In the genomic region with DNA sequence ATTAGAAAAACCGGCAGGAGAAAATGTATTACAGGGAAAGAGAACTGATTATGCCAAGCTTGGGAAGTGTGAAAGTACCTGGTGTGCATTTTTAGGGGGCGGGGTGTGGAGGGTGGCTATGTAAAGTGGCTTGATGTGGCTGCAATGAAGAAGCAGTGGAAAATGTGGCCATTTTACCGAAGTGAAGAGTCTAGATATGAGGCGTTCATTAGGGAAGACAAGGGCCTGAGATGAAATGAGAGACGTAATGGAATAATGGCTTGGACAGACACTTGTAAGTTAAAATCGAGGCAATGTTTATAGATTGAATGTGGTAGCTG, we compare ENCODE assay signal across 8 cellular contexts. TPM values are rescaled to one million over a fixed set of nuclear protein-coding genes. Genes with fewer than 3 reads are reported as not detected.
DNase-seq lines count a peak whose midpoint lies in the region; ATAC-seq, FAIRE-seq and TF ChIP-seq lines count a peak whose summit lies in the region.

No MANE protein-coding gene starts in this region.

- H3K36me3 ChIP-seq in GM12878 (ENCODE audit: control insufficient read depth in 2 of 2, insufficient read depth in 2 of 2, low read length in 1 of 2) (no peaks in the 10 kb centered on the region; a peak in 1 of 4 replicates), right lobe of liver (no peaks in the 10 kb centered on the region)

- no peak for TF ChIP-seq RAD21 in GM12878 (IDR thresholded peaks at IDR 0.05; ENCODE audit: insufficient read depth, low read depth, low read length)

- SMC1A ChIA-PET in GM12878 (lab: Charles Lee; ENCODE audit: uncharacterized antibody, unreplicated experiment) = interaction anchor here (1.6 to 2.0 kb wide), 2 partner anchors 11 to 21 kb away, joined by 4 to 5 read pairs; no protein-coding TSS in a partner anchor

- H3K36me3 Mint-ChIP-seq in stimulated activated effector memory CD8-positive, alpha-beta T cell treated with anti-CD3 and anti-CD28 coated beads, Interleukin-12 subunit alpha, Interleukin-12 subunit beta, amount 100 ng/mL, for 72 hours = peaks cover 18% of the 10 kb centered on the region

- H2AFZ ChIP-seq in GM12878 (ENCODE audit: control insufficient read depth, low read depth, low read length) = peak overlapping the region; percentile 83

- WGBS in GM12878 (ENCODE audit: insufficient coverage, insufficient replicate concordance, low lambda C conversion rate, missing lambda C conversion rate) = 0% methylated on average over 6 of the region's 6 CpGs
- 5% methylated on average over 6 of the region's 6 CpGs for WGBS in right lobe of liver (ENCODE audit: insufficient coverage, low coverage, low lambda C conversion rate, missing lambda C conversion rate)

- H3K27ac Mint-ChIP-seq in stimulated activated effector memory CD8-positive, alpha-beta T cell treated with anti-CD3 and anti-CD28 coated beads, Interleukin-12 subunit alpha, Interleukin-12 subunit beta, amount 100 ng/mL, for 72 hours = peak overlapping the region; percentile 92

- H3K4me3 Mint-ChIP-seq in stimulated activated effector memory CD8-positive, alpha-beta T cell treated with anti-CD3 and anti-CD28 coated beads, Interleukin-12 subunit alpha, Interleukin-12 subunit beta, amount 100 ng/mL, for 72 hours = peak overlapping the region; percentile 84

- no peaks in the 10 kb centered on the region for H4K20me1 ChIP-seq in GM12878 (ENCODE audit: control insufficient read depth, insufficient read depth)

- H3K4me1 Mint-ChIP-seq in stimulated activated effector memory CD8-positive, alpha-beta T cell treated with anti-CD3 and anti-CD28 coated beads, Interleukin-12 subunit alpha, Interleukin-12 subunit beta, amount 100 ng/mL, for 72 hours = peaks cover 17% of the 10 kb centered on the region

- in situ Hi-C loops in SK-MEL-5 (cut with HindIII; ENCODE audit: low pct_unique_long_range_greater_than_20kb, low sequenced_read_pairs) = no loop called here
- in situ Hi-C loops in GM12878 (cut with MboI) = no loop called here

- peak overlapping the region; percentile 83 for H3K4me2 ChIP-seq in GM12878 (ENCODE audit: control insufficient read depth, insufficient read depth)

- intact Hi-C loops in GM12878 (cut with micrococcal nuclease; ENCODE audit: unreplicated experiment) (loop anchor here (5.0 kb wide), 1 partner anchor 147 kb away; a partner anchor contains a TSS), right lobe of liver (cut with DNase I) (no loop called here)

- peak; percentile 23 to 30 for DNase-seq in AML-193 (lab: John Stamatoyannopoulos, UW)
- peak; percentile 3 for DNase-seq in HCEC 1CT
- peak; percentile 22 for DNase-seq in SK-MEL-5 (ENCODE audit: low read depth, low spot score)
- no peak for DNase-seq in GM12878 (ENCODE audit: low read depth, low spot score)
- no peak for DNase-seq in right lobe of liver
- peak in 1 of 2 donors; percentile 63 for DNase-seq in stimulated activated effector memory CD8-positive, alpha-beta T cell treated with anti-CD3 and anti-CD28 coated beads, Interleukin-12 subunit alpha, Interleukin-12 subunit beta, amount 100 ng/mL, for 72 hours (ENCODE audit: low spot score in 2 of 2)
- DNase-seq in SHP77 treated with DMSO at 0.1 percent for 48 hours (lab: John Stamatoyannopoulos, UW) = no peak

- TF ChIP-seq CTCF in GM12878 (IDR thresholded peaks at IDR 0.05 in 2 of 3, conservative IDR thresholded peaks at IDR 0.05 in 1 of 3; ENCODE audit: control insufficient read depth in 2 of 3, extremely low read depth in 1 of 3, insufficient read depth in 1 of 3, low read depth in 3 of 3, low read length in 3 of 3) (no peak), right lobe of liver (IDR thresholded peaks at IDR 0.05) (no peak)

- peaks cover 76% of the 10 kb centered on the region for H3K79me2 ChIP-seq in GM12878 (ENCODE audit: control insufficient read depth, insufficient read depth, low read length)

- no peaks in the 10 kb centered on the region for H3K9me3 Mint-ChIP-seq in stimulated activated effector memory CD8-positive, alpha-beta T cell treated with anti-CD3 and anti-CD28 coated beads, Interleukin-12 subunit alpha, Interleukin-12 subunit beta, amount 100 ng/mL, for 72 hours

- no peaks in the 10 kb centered on the region for H3K27me3 ChIP-seq in GM12878 (replicated peaks in 1 of 2; ENCODE audit: control insufficient read depth in 2 of 2, insufficient read depth in 2 of 2, low read length in 1 of 2)
- H3K27me3 ChIP-seq in right lobe of liver = no peaks in the 10 kb centered on the region

- ATAC-seq in GM12878 = peak; percentile 34
- peak in 1 of 4 donors; percentile 0 for ATAC-seq in right lobe of liver
- ATAC-seq in stimulated activated effector memory CD8-positive, alpha-beta T cell treated with anti-CD3 and anti-CD28 coated beads, Interleukin-12 subunit alpha, Interleukin-12 subunit beta, amount 100 ng/mL, for 72 hours = no peak
- ATAC-seq in GM21447 (IDR thresholded peaks at IDR 0.05; ENCODE audit: unreplicated experiment) = no peak

- H3K4me3 ChIP-seq in GM12878 (peak overlapping the region; percentile 98), right lobe of liver (peak overlapping the region; percentile 53 to 82 (median 74))

- POLR2A ChIA-PET in GM12878 (lab: Charles Lee) = interaction anchor here (0.6 to 1.1 kb wide), 2 partner anchors 25 to 73 kb away, joined by 3 read pairs; no protein-coding TSS in a partner anchor

- H3K4me1 ChIP-seq in GM12878 (ENCODE audit: control insufficient read depth, insufficient read depth, low read length) = no peaks in the 10 kb centered on the region
- H3K4me1 ChIP-seq in right lobe of liver = peaks cover 0 to 18% (median 2%) of the 10 kb centered on the region in 4 donors

- H3K27ac ChIP-seq in GM12878 (ENCODE audit: control insufficient read depth, insufficient read depth) (peak overlapping the region; percentile 86), right lobe of liver (peak overlapping the region; percentile 87 to 91 (median 89))

- RAD21 ChIA-PET in GM12878 (lab: Charles Lee; ENCODE audit: unreplicated experiment) = no interaction called here

- TF ChIP-seq POLR2A in GM12878 (IDR thresholded peaks at IDR 0.05; ENCODE audit: low read depth, low read length) (no peak), right lobe of liver (IDR thresholded peaks at IDR 0.05) (no peak)

- TF ChIP-seq EP300 in GM12878 (IDR thresholded peaks at IDR 0.05; ENCODE audit: borderline replicate concordance in 1 of 2, control insufficient read depth in 1 of 2, low read depth in 2 of 2, low read length in 2 of 2) = no peak

- FAIRE-seq in GM12878 (lab: Jason Lieb, UNC) = no peak

- CTCF ChIA-PET in GM12878 (lab: Yijun Ruan, JAX) = no interaction called here

- no TSS peak for BruUV-seq in GM12878 (replicated peaks; lab: Mats Ljungman, UMichigan)

- H3K9ac ChIP-seq in GM12878 (ENCODE audit: control insufficient read depth, insufficient read depth, low read length) = peak overlapping the region; percentile 75

- H3K9me3 ChIP-seq in GM12878 (replicated peaks; ENCODE audit: control insufficient read depth, insufficient read depth, low read length) = no peaks in the 10 kb centered on the region
- H3K9me3 ChIP-seq in right lobe of liver = no peaks in the 10 kb centered on the region

RNA-seq across cellular contexts. Expression of a gene that starts 1.2 kb away (rescaled TPM):
- 43.9 and 45.3 TPM in 2 replicates for total RNA-seq in SK-MEL-5 (2014; rRNA removed; shearing (Covaris generic))
- 26.9 and 38.6 TPM in 2 replicates for polyA plus RNA-seq in SK-MEL-5 (2015; cell fraction: cytosol; rRNA removed)
- polyA plus RNA-seq in SK-MEL-5 (2015; cell fraction: nucleus; rRNA removed) = 43.4 and 44.6 TPM in 2 replicates
- total RNA-seq in GM12878 (2013; cell fraction: nucleolus; rRNA removed) = 290 and 298 TPM in 2 replicates
- total RNA-seq in GM12878 (2014; rRNA removed) (66.9 and 76.1 TPM in 2 replicates), GM12878 (2014; rRNA removed; fragmentation: Illumina TruSeq; extraction: Trizol) (88.4 and 93.8 TPM in 2 replicates), GM12878 (2021) (61.3 and 65.4 TPM in 2 replicates), right lobe of liver (10 to 100 TPM; 23.5 to 34.2 (median 28.9) TPM)
- 24.2 TPM for polyA plus RNA-seq in GM12878 (2011; ENCODE audit: low read depth)
- polyA plus RNA-seq in GM12878 (2011; rRNA removed) (134 and 148 TPM in 2 replicates), GM12878 (2014; fragmentation: Illumina TruSeq; extraction: Trizol) (100 and 126 TPM in 2 replicates), GM12878 (2014; fragmentation: Nextera tagmentation; extraction: Ambion mirVana) (10 to 100 TPM; 32.8 to 35.6 TPM), GM12878 (2014; rRNA removed) (49.7 and 67.3 TPM in 2 replicates), GM12878 (2016; fragmentation: Nextera tagmentation; extraction: Ambion mirVana) (10 to 100 TPM; 49.1 to 49.4 TPM)
- 49.8 and 63.4 TPM in 2 replicates for polyA plus RNA-seq in GM12878 (2011; cell fraction: cytosol; rRNA removed)
- 52.1 and 59.0 TPM in 2 replicates for polyA plus RNA-seq in GM12878 (2011; cell fraction: nucleus; rRNA removed)
- 33.9 and 41.9 TPM in 2 replicates for polyA plus RNA-seq in GM12878 (2012)
- polyA minus RNA-seq in GM12878 (2011; rRNA and poly(A)+ RNA removed) = 82.9 and 124 TPM in 2 replicates
- 20.4 and 35.5 TPM in 2 replicates for polyA minus RNA-seq in GM12878 (2011; cell fraction: cytosol; rRNA and poly(A)+ RNA removed)
- polyA minus RNA-seq in GM12878 (2011; cell fraction: nucleus; rRNA and poly(A)+ RNA removed) = 47.4 and 67.4 TPM in 2 replicates

RNA-seq across cellular contexts. Expression of a gene that starts 1.5 kb away (rescaled TPM):
- 1.1 and 1.2 TPM in 2 replicates for total RNA-seq in SK-MEL-5 (2014; rRNA removed; shearing (Covaris generic))
- 1.6 and 1.8 TPM in 2 replicates for polyA plus RNA-seq in SK-MEL-5 (2015; cell fraction: cytosol; rRNA removed)
- 1.4 and 2.4 TPM in 2 replicates for polyA plus RNA-seq in SK-MEL-5 (2015; cell fraction: nucleus; rRNA removed)
- 6.2 and 7.0 TPM in 2 replicates for total RNA-seq in GM12878 (2013; cell fraction: nucleolus; rRNA removed)
- 8.5 and 9.3 TPM in 2 replicates for total RNA-seq in GM12878 (2014; rRNA removed)
- 12.3 and 12.8 TPM in 2 replicates for total RNA-seq in GM12878 (2014; rRNA removed; fragmentation: Illumina TruSeq; extraction: Trizol)
- 11.6 and 15.5 TPM in 2 replicates for total RNA-seq in GM12878 (2021)
- polyA plus RNA-seq in GM12878 (2011; ENCODE audit: low read depth) = 1.2 TPM
- 2.8 and 3.4 TPM in 2 replicates for polyA plus RNA-seq in GM12878 (2011; rRNA removed)
- polyA plus RNA-seq in GM12878 (2011; cell fraction: cytosol; rRNA removed) = 1.2 and 1.3 TPM in 2 replicates
- 1.8 and 2.4 TPM in 2 replicates for polyA plus RNA-seq in GM12878 (2011; cell fraction: nucleus; rRNA removed)
- 1.2 and 1.5 TPM in 2 replicates for polyA plus RNA-seq in GM12878 (2012)
- 9.3 and 11.5 TPM in 2 replicates for polyA plus RNA-seq in GM12878 (2014; fragmentation: Illumina TruSeq; extraction: Trizol)
- polyA plus RNA-seq in GM12878 (2014; fragmentation: Nextera tagmentation; extraction: Ambion mirVana) = 1 to 10 TPM; 2.4 to 3.3 TPM
- 5.7 and 6.1 TPM in 2 replicates for polyA plus RNA-seq in GM12878 (2014; rRNA removed)
- 1 to 10 TPM; 9.4 to 9.6 TPM for polyA plus RNA-seq in GM12878 (2016; fragmentation: Nextera tagmentation; extraction: Ambion mirVana)
- polyA minus RNA-seq in GM12878 (2011; rRNA and poly(A)+ RNA removed) = 3.5 and 4.2 TPM in 2 replicates
- 2.1 and 3.1 TPM in 2 replicates for polyA minus RNA-seq in GM12878 (2011; cell fraction: cytosol; rRNA and poly(A)+ RNA removed)
- polyA minus RNA-seq in GM12878 (2011; cell fraction: nucleus; rRNA and poly(A)+ RNA removed) = 2.9 and 4.3 TPM in 2 replicates
- 1 to 10 TPM; 3.5 to 7.8 (median 5.1) TPM for total RNA-seq in right lobe of liver

Comparison
In these comparisons a context has a peak if more than half of its experiments do, and no peak if none do; other contexts are left out.
1. DNase-seq: peak in AML-193 (2 of 2), HCEC 1CT (single experiment) and SK-MEL-5 (single experiment); none in GM12878 (single experiment), right lobe of liver (0 of 3) and SHP77 treated with DMSO at 0.1 percent for 48 hours (single experiment).